In genomic region chr10:118564652-118565051, GRCh38 we compare ENCODE assay signal across 10 cellular contexts. TPM values are rescaled to one million over a fixed set of nuclear protein-coding genes. Genes with fewer than 3 reads are reported as not detected.
DNase-seq lines count a peak whose midpoint lies in the region; ATAC-seq and TF ChIP-seq lines count a peak whose summit lies in the region.
"Had no signal": no experiment of that assay in that cellular context is flagged by ENCODE, and none has a peak within 500 bp of the region (broad histone marks: within the 10 kb centered on the region; RNA-seq: fewer than 3 reads in every experiment).

No MANE protein-coding gene starts in this region.

- no peaks in the 10 kb centered on the region for H3K23me2 ChIP-seq in H9 (ENCODE audit: insufficient read length, low read depth, low read length, poor library complexity, severe bottlenecking)

- no peak overlapping the region for H2BK12ac ChIP-seq in H9 (ENCODE audit: insufficient read length, low read depth, low read length)

- H3T11ph ChIP-seq in H9 (ENCODE audit: low read length), result no peak overlapping the region

- H3K4ac ChIP-seq in H9 (ENCODE audit: low read depth, low read length), result no peak overlapping the region

- H2BK20ac ChIP-seq in H9 (ENCODE audit: low read depth, low read length, poor library complexity, severe bottlenecking), result no peak overlapping the region

- H3K36me3 Mint-ChIP-seq in H9 (ENCODE audit: insufficient read depth in 1 of 3, low read depth in 3 of 3) (peaks cover 0 to 24% (median 10%) of the 10 kb centered on the region in 3 experiments; a peak in 5 of 7 replicates), WTC11 (peaks cover 5% of the 10 kb centered on the region)
- H3K36me3 Mint-ChIP-seq: mesothelial cell of epicardium had no signal

- no peaks in the 10 kb centered on the region for H3K79me2 ChIP-seq in H9 (ENCODE audit: insufficient read depth, low read length)

- H3K27me3 Mint-ChIP-seq in H9 (ENCODE audit: low read depth), result peaks cover 2% of the 10 kb centered on the region; the same call in 1 of the 2 replicates
- peaks cover 3% of the 10 kb centered on the region for H3K27me3 Mint-ChIP-seq in WTC11 (ENCODE audit: low read depth)

- WGBS in H9 (ENCODE audit: extremely low coverage, insufficient read length, low lambda C conversion rate), result no CpG with 5 or more reads among the region's 6 CpGs

- H3K18ac ChIP-seq in H9 (ENCODE audit: insufficient read length, low read depth, low read length), result no peak overlapping the region

- H4K91ac ChIP-seq in H9 (ENCODE audit: insufficient read length, low read depth, low read length), result no peak overlapping the region

- H4K20me1 ChIP-seq in H9 (ENCODE audit: control insufficient read depth, insufficient read depth, insufficient read length), result no peaks in the 10 kb centered on the region

- H2AFZ ChIP-seq in H9 (ENCODE audit: low read length), result no peak overlapping the region

- no peak overlapping the region for H3K27ac ChIP-seq in H9 (ENCODE audit: insufficient read length, low read depth, low read length)

- H3K56ac ChIP-seq in H9 (ENCODE audit: insufficient read length, low read depth, low read length), result no peak overlapping the region

- H3K27ac Mint-ChIP-seq in H9, result no peak overlapping the region
- no peak overlapping the region for H3K27ac Mint-ChIP-seq in WTC11
- H3K27ac Mint-ChIP-seq: mesothelial cell of epicardium had no signal

- no peak overlapping the region for H3K4me3 Mint-ChIP-seq in H9
- H3K4me3 Mint-ChIP-seq in WTC11, result no peak overlapping the region
- H3K4me3 Mint-ChIP-seq: mesothelial cell of epicardium had no signal

- H3K9ac ChIP-seq in H9 (ENCODE audit: extremely low read depth, insufficient read length, low read length), result no peak overlapping the region

- no peak overlapping the region for H2BK5ac ChIP-seq in H9 (ENCODE audit: insufficient read length, low read length)

- CTCF ChIA-PET in WTC11 (lab: Charles Lee), result interaction anchor here (0.6 to 2.7 kb wide), 30 partner anchors 9 to 1122 kb away, joined by 3 to 18 read pairs (median 3); partner anchors contain the start of gene PRLHR

- H3K23ac ChIP-seq in H9 (ENCODE audit: insufficient read length, low read depth, low read length), result no peak overlapping the region

- H3K4me1 Mint-ChIP-seq in H9 (peaks cover 13% of the 10 kb centered on the region in 2 experiments), WTC11 (peaks cover 10% of the 10 kb centered on the region)
- H3K4me1 Mint-ChIP-seq: mesothelial cell of epicardium had no signal

- TF ChIP-seq CTCF in AG09309 (IDR thresholded peaks at IDR 0.05; ENCODE audit: control insufficient read depth, insufficient read depth, low read depth, low read length, missing control alignments), result peak; percentile 27
- peak; percentile 66 for TF ChIP-seq CTCF in H9 (conservative IDR thresholded peaks at IDR 0.05)
- TF ChIP-seq CTCF in WTC11 (IDR thresholded peaks at IDR 0.05), result no peak; the same call in 1 of the 2 replicates

- no peaks in the 10 kb centered on the region for H3K79me1 ChIP-seq in H9 (ENCODE audit: insufficient read depth, low read depth, low read length, poor library complexity, severe bottlenecking)

- H4K8ac ChIP-seq in H9 (replicated peaks; ENCODE audit: insufficient read length, low read depth, low read length), result no peak overlapping the region

- H3K4me1 ChIP-seq in H9 (ENCODE audit: insufficient read depth, low read length), result no peaks in the 10 kb centered on the region

- H3K9me3 Mint-ChIP-seq in H9 (peaks cover 19 to 21% of the 10 kb centered on the region in 2 experiments), WTC11 (peaks cover 25% of the 10 kb centered on the region)

- H3K9me3 ChIP-seq in H9 (ENCODE audit: control insufficient read depth, low read depth, low read length), result no peaks in the 10 kb centered on the region

- H2BK15ac ChIP-seq in H9 (ENCODE audit: low read depth, low read length), result no peak overlapping the region

- no peak overlapping the region for H3K14ac ChIP-seq in H9 (ENCODE audit: insufficient read depth, low read length)

- H3K4me2 ChIP-seq in H9 (ENCODE audit: insufficient read depth, insufficient read length, low read length), result no peak overlapping the region

- no peak overlapping the region for H2AK5ac ChIP-seq in H9 (ENCODE audit: insufficient read length, low read length)

- H3K4me3 ChIP-seq in AG09309 (ENCODE audit: control insufficient read depth, low read depth, low read length), result no peak overlapping the region

- no peaks in the 10 kb centered on the region for H3K27me3 ChIP-seq in H9 (ENCODE audit: insufficient read depth, low read length)

- no peak overlapping the region for H2BK120ac ChIP-seq in H9 (ENCODE audit: low read depth, low read length, poor library complexity, severe bottlenecking)

- ATAC-seq in WTC11 (peak; percentile 88), GM18861 (IDR thresholded peaks at IDR 0.05; ENCODE audit: unreplicated experiment) (no peak)

- POLR2A ChIA-PET in WTC11 (lab: Charles Lee), result interaction anchor here (0.7 kb wide), 1 partner anchor 29 kb away, joined by 3 read pairs; no protein-coding TSS in a partner anchor

- no peak for DNase-seq in AG09309 (ENCODE audit: low read depth)
- peak; percentile 79 for DNase-seq in H9
- DNase-seq in WTC11 (ENCODE audit: low spot score), result peak; percentile 73
- peak; percentile 76 for DNase-seq in iPS-NIHi11 (ENCODE audit: low spot score)
- no peak for DNase-seq in NCI-H226
- no peak for DNase-seq in NCI-H1105 (lab: John Stamatoyannopoulos, UW)
- DNase-seq in kidney tubule cell (ENCODE audit: low spot score), result no peak
- DNase-seq: stimulated activated CD4-positive, alpha-beta T cell treated with anti-CD3 and anti-CD28 coated beads, Interleukin-2, amount 100 ng/mL, for 24 hours had no signal

- H4K5ac ChIP-seq in H9 (ENCODE audit: insufficient read length, low read depth, low read length), result no peak overlapping the region

TF ChIP-seq in WTC11, 78 proteins besides CTCF, POLR2A, EP300 and RAD21:
- no peak for TF ChIP-seq E2F5 (CRISPR knock-in tag; IDR thresholded peaks at IDR 0.05)
- peak; percentile 74; the same call in 1 of the 2 replicates for TF ChIP-seq TEAD1 (CRISPR knock-in tag; IDR thresholded peaks at IDR 0.05)
- no peak for TF ChIP-seq CREM (CRISPR knock-in tag; IDR thresholded peaks at IDR 0.05)
- no peak for TF ChIP-seq ZMAT4 (CRISPR knock-in tag; IDR thresholded peaks at IDR 0.05)
- no peak for TF ChIP-seq ZSCAN18 (CRISPR knock-in tag; IDR thresholded peaks at IDR 0.05)
- no peak for TF ChIP-seq MYBL2 (CRISPR knock-in tag; IDR thresholded peaks at IDR 0.05)
- no peak for TF ChIP-seq TCF7 (CRISPR knock-in tag; IDR thresholded peaks at IDR 0.05; ENCODE audit: low read depth)
- TF ChIP-seq IRF1 (CRISPR knock-in tag; IDR thresholded peaks at IDR 0.05), result no peak

RNA-seq across cellular contexts. Expression of gene PRLHR, which starts 30.8 kb away (rescaled TPM):
- not detected in 2 replicates for total RNA-seq in H9 (2021)
- total RNA-seq in WTC11 (2021), result not detected in 3 replicates
- total RNA-seq: mesothelial cell of epicardium had no signal

Comparison
In these comparisons a context has a peak if more than half of its experiments do, and no peak if none do; other contexts are left out.
1. DNase-seq: peak in H9 (single experiment), WTC11 (single experiment) and iPS-NIHi11 (single experiment); none in AG09309 (single experiment), NCI-H226 (single experiment), NCI-H1105 (single experiment) and kidney tubule cell (single experiment).